Comparison of ENCODE assay signal across 19 cellular contexts in the genomic region with DNA sequence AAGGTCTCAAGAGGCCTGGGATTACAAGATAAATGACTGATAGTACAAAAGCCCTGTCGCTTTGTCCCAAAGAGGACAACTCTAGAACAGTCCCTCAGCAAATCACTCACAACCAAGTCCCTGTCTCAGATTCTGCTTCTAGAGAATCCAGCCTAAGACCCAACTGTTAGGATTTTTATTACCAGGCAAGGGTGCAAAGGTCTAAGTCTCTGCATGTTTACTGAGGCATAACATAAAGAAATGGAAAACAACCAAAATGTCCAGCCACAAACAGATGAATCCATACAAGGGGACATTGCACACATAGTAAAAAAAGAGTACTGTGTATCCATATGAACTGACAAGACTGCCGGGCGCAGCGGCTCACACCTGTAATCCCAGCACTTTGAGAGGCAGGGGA.
DNase-seq lines count a peak whose midpoint lies in the region; ATAC-seq and TF ChIP-seq lines count a peak whose summit lies in the region.
"Had no signal": no experiment of that assay in that cellular context is flagged by ENCODE, and none has a peak within 500 bp of the region (broad histone marks: within the 10 kb centered on the region; RNA-seq: fewer than 3 reads in every experiment).

No MANE protein-coding gene starts in this region.

- peaks cover 56% of the 10 kb centered on the region for H3K36me3 Mint-ChIP-seq in GM23338 (ENCODE audit: low read depth)
- H3K36me3 Mint-ChIP-seq in stimulated activated memory B cell treated with anti-CD40 and anti-IgM and Interleukin-4, amounts not matched to agents 10 μg/mL and 1 μg/mL and 100 μg/mL, for 72 hours, result peaks cover 31% of the 10 kb centered on the region

- TF ChIP-seq CTCF in cardiac muscle cell (IDR thresholded peaks at IDR 0.05; ENCODE audit: low read depth, low read length) (no peak), GM23338 (conservative IDR thresholded peaks at IDR 0.05; ENCODE audit: low read depth in 2 of 2) (no peak), hepatocyte (IDR thresholded peaks at IDR 0.05; ENCODE audit: poor library complexity) (no peak)

- H3K27me3 Mint-ChIP-seq in GM23338 (ENCODE audit: insufficient read depth, low read depth, poor library complexity), result peaks cover 16% of the 10 kb centered on the region
- no peaks in the 10 kb centered on the region for H3K27me3 Mint-ChIP-seq in stimulated activated memory B cell treated with anti-CD40 and anti-IgM and Interleukin-4, amounts not matched to agents 10 μg/mL and 1 μg/mL and 100 μg/mL, for 72 hours

- no peaks in the 10 kb centered on the region; the same call in 2 of the 3 replicates for H3K9me3 Mint-ChIP-seq in GM23338
- H3K9me3 Mint-ChIP-seq in stimulated activated memory B cell treated with anti-CD40 and anti-IgM and Interleukin-4, amounts not matched to agents 10 μg/mL and 1 μg/mL and 100 μg/mL, for 72 hours, result peaks cover 3% of the 10 kb centered on the region

- H3K4me3 ChIP-seq in cardiac muscle cell (no peak overlapping the region), GM23338 (no peak overlapping the region), hepatocyte (no peak overlapping the region)
- H3K4me3 ChIP-seq: A549, HAP-1, K562, MG63, SJCRH30 had no signal

- no peak overlapping the region for H3K4me2 ChIP-seq in GM23338
- no peak overlapping the region for H3K4me2 ChIP-seq in hepatocyte
- H3K4me2 ChIP-seq: A549 had no signal

- H3K79me2 ChIP-seq in GM23338 (replicated peaks; ENCODE audit: insufficient read depth), result peaks cover 100% of the 10 kb centered on the region
- H3K79me2 ChIP-seq in hepatocyte, result peaks cover 57% of the 10 kb centered on the region

- H3K27ac ChIP-seq in cardiac muscle cell (peak overlapping the region; percentile 48), GM23338 (ENCODE audit: low read depth) (peak overlapping the region; percentile 50; the same call in 1 of the 2 replicates), hepatocyte (peak overlapping the region; percentile 33)
- H3K27ac ChIP-seq: A549, SJCRH30 had no signal

- DNase-seq in cardiac muscle cell (ENCODE audit: low read depth in 1 of 2, low spot score in 1 of 2), result no peak
- no peak for DNase-seq in cardiac septum (ENCODE audit: low spot score)
- DNase-seq in GM23338 (ENCODE audit: low spot score), result no peak
- peak; percentile 18 for DNase-seq in hepatocyte (ENCODE audit: low spot score)
- DNase-seq in NOMO-1 treated with dmso at 0.1 percent for 144 hours (lab: John Stamatoyannopoulos, UW; ENCODE audit: unreplicated experiment), result no peak
- DNase-seq in NCI-H2196 treated with DMSO at 0.1 percent for 48 hours (lab: John Stamatoyannopoulos, UW; ENCODE audit: unreplicated experiment), result no peak
- DNase-seq: BE2C; MG63; NCI-H1417; NCI-H1694 treated with DMSO at 0.1 percent for 48 hours; NCI-H510A; NCI-H774; NK-92 treated with Interleukin-12 subunit alpha and Interleukin-12 subunit beta, amount 100 ng/mL, for 24 hours; SJCRH30 had no signal

- no peak for ATAC-seq in GM23338
- no peak for ATAC-seq in stimulated activated memory B cell treated with anti-CD40 and anti-IgM and Interleukin-4, amounts not matched to agents 10 μg/mL and 1 μg/mL and 100 μg/mL, for 72 hours
- ATAC-seq in esophagus mucosa, result no peak
- ATAC-seq: A549, K562 had no signal

- no peak overlapping the region for H2AFZ ChIP-seq in GM23338
- H2AFZ ChIP-seq in hepatocyte, result no peak overlapping the region

- 79% methylated on average over 4 of the region's 4 CpGs for WGBS in hepatocyte (ENCODE audit: low lambda C conversion rate, missing lambda C conversion rate)

- intact Hi-C loops in cardiac septum (cut with DNase I), result no loop called here

- peak overlapping the region; percentile 42; the same call in 1 of the 2 replicates for H3K27ac Mint-ChIP-seq in GM23338
- H3K27ac Mint-ChIP-seq in stimulated activated memory B cell treated with anti-CD40 and anti-IgM and Interleukin-4, amounts not matched to agents 10 μg/mL and 1 μg/mL and 100 μg/mL, for 72 hours, result peak overlapping the region; percentile 17

- H3K9me2 ChIP-seq in GM23338 (ENCODE audit: insufficient read depth), result no peaks in the 10 kb centered on the region
- no peaks in the 10 kb centered on the region for H3K9me2 ChIP-seq in hepatocyte (replicated peaks; ENCODE audit: insufficient read depth)

- H3K36me3 ChIP-seq in cardiac muscle cell (no peaks in the 10 kb centered on the region), GM23338 (ENCODE audit: insufficient read depth) (no peaks in the 10 kb centered on the region), hepatocyte (replicated peaks; ENCODE audit: insufficient read depth, low read depth) (no peaks in the 10 kb centered on the region)
- H3K36me3 ChIP-seq: BE2C, HAP-1, MG63, SJCRH30 had no signal

- H3F3A ChIP-seq in GM23338 (replicated peaks; ENCODE audit: low read depth), result peaks cover 7% of the 10 kb centered on the region; the same call in 1 of the 2 replicates

- H3K27me3 ChIP-seq in cardiac muscle cell (no peaks in the 10 kb centered on the region), GM23338 (ENCODE audit: insufficient read depth) (no peaks in the 10 kb centered on the region), hepatocyte (no peaks in the 10 kb centered on the region)
- H3K27me3 ChIP-seq: BE2C, MG63, SJCRH30 had no signal

- H3K4me3 Mint-ChIP-seq in GM23338, result no peak overlapping the region
- H3K4me3 Mint-ChIP-seq in stimulated activated memory B cell treated with anti-CD40 and anti-IgM and Interleukin-4, amounts not matched to agents 10 μg/mL and 1 μg/mL and 100 μg/mL, for 72 hours, result no peak overlapping the region

- H3K4me1 Mint-ChIP-seq in GM23338, result peaks cover 57% of the 10 kb centered on the region
- H3K4me1 Mint-ChIP-seq in stimulated activated memory B cell treated with anti-CD40 and anti-IgM and Interleukin-4, amounts not matched to agents 10 μg/mL and 1 μg/mL and 100 μg/mL, for 72 hours, result peaks cover 56% of the 10 kb centered on the region

- peaks cover 2% of the 10 kb centered on the region for H3K9me3 ChIP-seq in cardiac muscle cell (ENCODE audit: low read depth)
- H3K9me3 ChIP-seq in hepatocyte (ENCODE audit: low read depth), result no peaks in the 10 kb centered on the region
- H3K9me3 ChIP-seq: A549, BE2C, HAP-1, MG63, SJCRH30 had no signal

- H3K4me1 ChIP-seq in cardiac muscle cell (ENCODE audit: low read depth) (peaks cover 8% of the 10 kb centered on the region), GM23338 (ENCODE audit: insufficient read depth) (peaks cover 44% of the 10 kb centered on the region), hepatocyte (ENCODE audit: insufficient read depth) (no peaks in the 10 kb centered on the region)
- H3K4me1 ChIP-seq: A549, BE2C, HAP-1, SJCRH30 had no signal

- peaks cover 27% of the 10 kb centered on the region for H4K20me1 ChIP-seq in GM23338 (replicated peaks; ENCODE audit: insufficient read depth)
- no peaks in the 10 kb centered on the region for H4K20me1 ChIP-seq in hepatocyte (ENCODE audit: insufficient read depth, poor library complexity, severe bottlenecking)

TF ChIP-seq in GM23338, 12 proteins besides CTCF, POLR2A, EP300 and RAD21:
- TF ChIP-seq STAT1 (IDR thresholded peaks at IDR 0.05; ENCODE audit: unreplicated experiment) (no peak), ZNF331 (CRISPR knock-in tag; IDR thresholded peaks at IDR 0.05; ENCODE audit: low read depth) (no peak), CREB1 (CRISPR knock-in tag; IDR thresholded peaks at IDR 0.05; ENCODE audit: low read depth) (no peak), POLR2AphosphoS5 (IDR thresholded peaks at IDR 0.05; ENCODE audit: low read depth) (no peak)
